In genomic region chr3:111963424-111963823, GRCh38 we compare ENCODE assay signal across 14 cellular contexts. TPM values are rescaled to one million over a fixed set of nuclear protein-coding genes. Genes with fewer than 3 reads are reported as not detected.
DNase-seq lines count a peak whose midpoint lies in the region; ATAC-seq, FAIRE-seq and TF ChIP-seq lines count a peak whose summit lies in the region.
"Had no signal": no experiment of that assay in that cellular context is flagged by ENCODE, and none has a peak within 500 bp of the region (broad histone marks: within the 10 kb centered on the region; RNA-seq: fewer than 3 reads in every experiment).

No MANE protein-coding gene starts in this region.

- CTCF ChIA-PET in PC-3 (lab: Charles Lee) = interaction anchor here (0.9 to 1.0 kb wide), 2 partner anchors 48 to 80 kb away, joined by 3 to 6 read pairs; no protein-coding TSS in a partner anchor
- CTCF ChIA-PET in endothelial cell of umbilical vein (lab: Charles Lee) = interaction anchor here (1.0 to 1.2 kb wide), 2 partner anchors 68 to 247 kb away, joined by 3 to 4 read pairs; no protein-coding TSS in a partner anchor

- no peak overlapping the region for H2AFZ ChIP-seq in PC-3 (ENCODE audit: low read length)
- no peak overlapping the region for H2AFZ ChIP-seq in endothelial cell of umbilical vein (ENCODE audit: low read depth, low read length)
- no peak overlapping the region for H2AFZ ChIP-seq in osteoblast (ENCODE audit: low read length)
- H2AFZ ChIP-seq: neural progenitor cell had no signal

- no peaks in the 10 kb centered on the region for H3K9me1 ChIP-seq in endothelial cell of umbilical vein (replicated peaks; ENCODE audit: control insufficient read depth, extremely low read depth, insufficient read depth, low read length)

- TF ChIP-seq CTCF in PC-3 (conservative IDR thresholded peaks at IDR 0.05; ENCODE audit: low read depth, low read length) (no peak), endothelial cell of umbilical vein (IDR thresholded peaks at IDR 0.05; ENCODE audit: extremely low read depth in 1 of 2, insufficient read depth in 1 of 2, low read depth in 1 of 2, low read length in 2 of 2) (no peak), osteoblast (IDR thresholded peaks at IDR 0.05; ENCODE audit: extremely low read depth, low read depth, low read length) (no peak)

- DNase-seq in GM03348 (ENCODE audit: low spot score) (peak; percentile 65), PC-3 (peak; percentile 91), endothelial cell of umbilical vein (ENCODE audit: low read depth, low spot score) (peak; percentile 49), osteoblast (ENCODE audit: insufficient read length, low spot score, missing footprints) (peak; percentile 35), NCI-H82 (lab: John Stamatoyannopoulos, UW) (no peak), Ammon's horn (ENCODE audit: low spot score) (no peak), Right ventricle myocardium inferior (ENCODE audit: missing footprints) (no peak)
- DNase-seq: activated CD4-positive, alpha-beta T cell treated with anti-CD3 and anti-CD28 coated beads, Interleukin-2, amount 10 ng/mL, durations not matched to agents 24 days and 14 days; activated naive CD4-positive, alpha-beta T cell treated with anti-CD3 and anti-CD28 coated beads, Interleukin-2, amount 10 ng/mL, durations not matched to agents 7 days and 5 days; DMS153; NCI-H345; stimulated activated naive B cell treated with anti-CD40 and anti-IgM and Interleukin-4, amounts not matched to agents 10 μg/mL and 1 μg/mL and 100 μg/mL, for 72 hours had no signal

- H3F3A ChIP-seq in PC-3 (ENCODE audit: low read length, unreplicated experiment) = peaks cover 6% of the 10 kb centered on the region

- H3K4me2 ChIP-seq in PC-3 (ENCODE audit: low read length) = peak overlapping the region; percentile 43
- no peak overlapping the region for H3K4me2 ChIP-seq in endothelial cell of umbilical vein (ENCODE audit: insufficient read depth, low read length)
- no peak overlapping the region for H3K4me2 ChIP-seq in osteoblast (ENCODE audit: insufficient read depth, low read length)
- H3K4me2 ChIP-seq: neural progenitor cell had no signal

- no peaks in the 10 kb centered on the region for H3K9me3 ChIP-seq in PC-3 (ENCODE audit: low read length)
- no peaks in the 10 kb centered on the region for H3K9me3 ChIP-seq in endothelial cell of umbilical vein (replicated peaks; ENCODE audit: control insufficient read depth, insufficient read depth, low read length)
- no peaks in the 10 kb centered on the region for H3K9me3 ChIP-seq in osteoblast (ENCODE audit: low read depth, low read length)

- dilution Hi-C loops in endothelial cell of umbilical vein (cut with MboI; ENCODE audit: extremely low pct_ligation_motif_present, low sequenced_read_pairs) = no loop called here

- BruUV-seq in PC-3 (replicated peaks; lab: Mats Ljungman, UMichigan) = no TSS peak
- no TSS peak for BruUV-seq in endothelial cell of umbilical vein (replicated peaks; lab: Mats Ljungman, UMichigan)

- intact Hi-C loops in PC-3 (cut with micrococcal nuclease) = loop anchor here (2.0 kb wide), 3 partner anchors 17 to 61 kb away; no protein-coding TSS in a partner anchor
- intact Hi-C loops in endothelial cell of umbilical vein (cut with micrococcal nuclease) = no loop called here
- intact Hi-C loops in Right ventricle myocardium inferior (cut with DNase I) = no loop called here

- FAIRE-seq in endothelial cell of umbilical vein (lab: Jason Lieb, UNC) = no peak

- no peaks in the 10 kb centered on the region for H3K79me2 ChIP-seq in PC-3 (ENCODE audit: low read length)
- no peaks in the 10 kb centered on the region for H3K79me2 ChIP-seq in endothelial cell of umbilical vein (ENCODE audit: control insufficient read depth, insufficient read depth, low read length)
- H3K79me2 ChIP-seq in osteoblast (ENCODE audit: insufficient read depth, low read length) = no peaks in the 10 kb centered on the region

- H4K20me1 ChIP-seq in PC-3 (ENCODE audit: low read length) = no peaks in the 10 kb centered on the region
- H4K20me1 ChIP-seq in endothelial cell of umbilical vein (replicated peaks; ENCODE audit: control insufficient read depth, extremely low read depth, insufficient read depth, low read length) = no peaks in the 10 kb centered on the region
- no peaks in the 10 kb centered on the region for H4K20me1 ChIP-seq in osteoblast (ENCODE audit: insufficient read depth, low read length)

- H3K4me1 ChIP-seq in PC-3 (ENCODE audit: insufficient read depth, low read length) (peaks cover 54% of the 10 kb centered on the region), endothelial cell of umbilical vein (ENCODE audit: control insufficient read depth, extremely low read depth, insufficient read depth, low read length) (peaks cover 26% of the 10 kb centered on the region), osteoblast (ENCODE audit: insufficient read depth, low read length) (peaks cover 12% of the 10 kb centered on the region)

- peaks cover 30% of the 10 kb centered on the region; the same call in 1 of the 2 replicates for H3K36me3 ChIP-seq in PC-3 (ENCODE audit: low read depth, low read length)
- H3K36me3 ChIP-seq in endothelial cell of umbilical vein (ENCODE audit: control insufficient read depth in 2 of 2, extremely low read depth in 1 of 2, insufficient read depth in 2 of 2, low read length in 2 of 2) = peaks cover 6 to 11% of the 10 kb centered on the region in 2 experiments
- peaks cover 68% of the 10 kb centered on the region for H3K36me3 ChIP-seq in osteoblast (ENCODE audit: insufficient read depth, low read length)
- H3K36me3 ChIP-seq: neural progenitor cell had no signal

- no peaks in the 10 kb centered on the region for H3K27me3 ChIP-seq in PC-3 (ENCODE audit: low read length)
- no peaks in the 10 kb centered on the region for H3K27me3 ChIP-seq in endothelial cell of umbilical vein (ENCODE audit: control insufficient read depth in 2 of 2, insufficient read depth in 2 of 2, low read length in 2 of 2)
- H3K27me3 ChIP-seq in osteoblast (ENCODE audit: insufficient read depth, low read length) = no peaks in the 10 kb centered on the region
- H3K27me3 ChIP-seq: neural progenitor cell had no signal

- H3K9me2 ChIP-seq in PC-3 (replicated peaks; ENCODE audit: low read length) = no peaks in the 10 kb centered on the region

- peak overlapping the region; percentile 21; the same call in 1 of the 2 replicates for H3K9ac ChIP-seq in PC-3 (ENCODE audit: low read length)
- no peak overlapping the region for H3K9ac ChIP-seq in endothelial cell of umbilical vein (replicated peaks; ENCODE audit: extremely low read depth, insufficient read depth, low read length)
- H3K9ac ChIP-seq: neural progenitor cell had no signal

- no peak for TF ChIP-seq POLR2A in endothelial cell of umbilical vein (IDR thresholded peaks at IDR 0.05; ENCODE audit: low read depth, low read length)

- H3K4me3 ChIP-seq in PC-3 (ENCODE audit: low read length) (no peak overlapping the region), endothelial cell of umbilical vein (replicated peaks in 1 of 3; ENCODE audit: insufficient read depth in 1 of 3, low read depth in 1 of 3, low read length in 3 of 3) (no peak overlapping the region), osteoblast (ENCODE audit: insufficient read depth, low read length) (no peak overlapping the region)
- H3K4me3 ChIP-seq: neural progenitor cell had no signal

- POLR2A ChIA-PET in PC-3 (lab: Charles Lee; ENCODE audit: unreplicated experiment) = interaction anchor here (1.2 kb wide), 1 partner anchor 15 kb away, joined by 18 read pairs; the partner anchor contains the start of gene ABHD10
- POLR2A ChIA-PET in endothelial cell of umbilical vein (lab: Charles Lee) = no interaction called here

- ATAC-seq in PC-3 (peak; percentile 85), HG02852 (IDR thresholded peaks at IDR 0.05; ENCODE audit: unreplicated experiment) (no peak), Right ventricle myocardium inferior (no peak)
- ATAC-seq: stimulated activated naive B cell treated with anti-CD40 and anti-IgM and Interleukin-4, amounts not matched to agents 10 μg/mL and 1 μg/mL and 100 μg/mL, for 72 hours had no signal

- peak overlapping the region; percentile 81 for H3K27ac ChIP-seq in PC-3 (ENCODE audit: low read length)
- peak overlapping the region; percentile 34 for H3K27ac ChIP-seq in endothelial cell of umbilical vein (ENCODE audit: insufficient read depth, low read depth, low read length)
- peak overlapping the region; percentile 80 for H3K27ac ChIP-seq in osteoblast (ENCODE audit: low read depth, low read length)
- H3K27ac ChIP-seq: neural progenitor cell had no signal

TF ChIP-seq in endothelial cell of umbilical vein, 7 proteins besides CTCF, POLR2A, EP300 and RAD21:
- no peak for TF ChIP-seq GATA2 (IDR thresholded peaks at IDR 0.05; ENCODE audit: insufficient read depth, insufficient read length, low read depth, low read length)
- TF ChIP-seq JUN (IDR thresholded peaks at IDR 0.05; ENCODE audit: borderline replicate concordance, insufficient read depth, insufficient read length, low read depth) = peak; percentile 36
- TF ChIP-seq MYC (IDR thresholded peaks at IDR 0.05; ENCODE audit: low read depth, low read length) = no peak
- peak; percentile 58 for TF ChIP-seq FOS (IDR thresholded peaks at IDR 0.05; ENCODE audit: borderline replicate concordance, insufficient read depth, low read length)

RNA-seq across cellular contexts. Expression of gene ABHD10, which starts 15.4 kb away (rescaled TPM):
- 29.1 and 45.0 TPM in 2 replicates for total RNA-seq in PC-3 (2014; rRNA removed)
- 26.2 and 37.0 TPM in 2 replicates for total RNA-seq in endothelial cell of umbilical vein
- polyA plus RNA-seq in endothelial cell of umbilical vein = 8.9 and 10.0 TPM in 2 replicates
- 14.8 and 17.3 TPM in 2 replicates for polyA plus RNA-seq in endothelial cell of umbilical vein (2011; cell fraction: cytosol; rRNA removed)
- 19.6 and 20.6 TPM in 2 replicates for polyA plus RNA-seq in endothelial cell of umbilical vein (2011; cell fraction: nucleus; rRNA removed)
- polyA plus RNA-seq in endothelial cell of umbilical vein (2012) = 26.8 and 33.5 TPM in 2 replicates
- polyA minus RNA-seq in endothelial cell of umbilical vein = 15.7 and 20.7 TPM in 2 replicates
- polyA minus RNA-seq in endothelial cell of umbilical vein (2011; cell fraction: cytosol; rRNA and poly(A)+ RNA removed) = 22.8 TPM
- 12.6 and 18.0 TPM in 2 replicates for polyA minus RNA-seq in endothelial cell of umbilical vein (2011; cell fraction: nucleus; rRNA and poly(A)+ RNA removed)
- total RNA-seq in osteoblast = 22.8 and 23.6 TPM in 2 replicates
- 51.7 TPM for total RNA-seq in Right ventricle myocardium inferior

RNA-seq across cellular contexts. Expression of gene TAGLN3, which starts 35.3 kb away (rescaled TPM):
- total RNA-seq in PC-3 (2014; rRNA removed) (2.6 and 4.3 TPM in 2 replicates), endothelial cell of umbilical vein (not detected in 2 replicates), osteoblast (not detected in 2 replicates), Right ventricle myocardium inferior (not detected)
- not detected in 2 replicates for polyA plus RNA-seq in endothelial cell of umbilical vein
- 0.13 TPM in 1 of 2 replicates, not detected in the other for polyA plus RNA-seq in endothelial cell of umbilical vein (2011; cell fraction: cytosol; rRNA removed)
- not detected in 2 replicates for polyA plus RNA-seq in endothelial cell of umbilical vein (2011; cell fraction: nucleus; rRNA removed)
- polyA plus RNA-seq in endothelial cell of umbilical vein (2012) = not detected in 2 replicates
- polyA minus RNA-seq in endothelial cell of umbilical vein = not detected in 2 replicates
- polyA minus RNA-seq in endothelial cell of umbilical vein (2011; cell fraction: cytosol; rRNA and poly(A)+ RNA removed) = not detected
- polyA minus RNA-seq in endothelial cell of umbilical vein (2011; cell fraction: nucleus; rRNA and poly(A)+ RNA removed) = 0.38 TPM in 1 of 2 replicates, not detected in the other

Comparison
In these comparisons a context has a peak if more than half of its experiments do, and no peak if none do; other contexts are left out.
1. DNase-seq: peak in GM03348 (single experiment), PC-3 (single experiment), endothelial cell of umbilical vein (single experiment) and osteoblast (single experiment); none in NCI-H82 (single experiment), Ammon's horn (single experiment) and Right ventricle myocardium inferior (single experiment).
2. Peak in every context shown above with its lines, with median percentiles within 50 percentile points of each other: H3K27ac ChIP-seq.